ENCODE assay signal across 8 cellular contexts in genomic region chr15:50135123-50135541, GRCh38. TPM values are rescaled to one million over a fixed set of nuclear protein-coding genes. Genes with fewer than 3 reads are reported as not detected.
A peak's percentile ranks its signal among the peaks of the same experiment; 100 is the strongest.
DNase-seq lines count a peak whose midpoint lies in the region; ATAC-seq and TF ChIP-seq lines count a peak whose summit lies in the region.

No MANE protein-coding gene starts in this region.

- no peaks in the 10 kb centered on the region for H3K79me2 ChIP-seq in osteoblast (ENCODE audit: insufficient read depth, low read length)

- peak overlapping the region; percentile 92 for H3K27ac Mint-ChIP-seq in T-helper 2 cell treated with Interferon-gamma antibody and Interleukin-4, amounts not matched to agents 5 μg/mL and 100 μg/mL, for 36 hours

- H3K4me2 ChIP-seq in osteoblast (ENCODE audit: insufficient read depth, low read length), result peak overlapping the region; percentile 5

- H3K4me1 ChIP-seq in osteoblast (ENCODE audit: insufficient read depth, low read length), result peaks cover 38% of the 10 kb centered on the region

- H3K9me3 ChIP-seq in osteoblast (ENCODE audit: low read depth, low read length), result no peaks in the 10 kb centered on the region

- peaks cover 3% of the 10 kb centered on the region for H3K9me3 Mint-ChIP-seq in T-helper 2 cell treated with Interferon-gamma antibody and Interleukin-4, amounts not matched to agents 5 μg/mL and 100 μg/mL, for 36 hours

- no peaks in the 10 kb centered on the region for H4K20me1 ChIP-seq in osteoblast (ENCODE audit: insufficient read depth, low read length)

- H2AFZ ChIP-seq in osteoblast (ENCODE audit: low read length), result peak overlapping the region; percentile 30

- peak overlapping the region; percentile 97 for H3K27ac ChIP-seq in osteoblast (ENCODE audit: low read depth, low read length)

- H3K4me3 Mint-ChIP-seq in T-helper 2 cell treated with Interferon-gamma antibody and Interleukin-4, amounts not matched to agents 5 μg/mL and 100 μg/mL, for 36 hours, result peak overlapping the region; percentile 40

- no peaks in the 10 kb centered on the region for H3K27me3 Mint-ChIP-seq in T-helper 2 cell treated with Interferon-gamma antibody and Interleukin-4, amounts not matched to agents 5 μg/mL and 100 μg/mL, for 36 hours (ENCODE audit: low read depth)

- H3K36me3 ChIP-seq in osteoblast (ENCODE audit: insufficient read depth, low read length), result no peaks in the 10 kb centered on the region

- TF ChIP-seq CTCF in osteoblast (IDR thresholded peaks at IDR 0.05; ENCODE audit: extremely low read depth, low read depth, low read length), result no peak

- peak; percentile 87 for DNase-seq in T-helper 2 cell treated with Interferon-gamma antibody and Interleukin-4, amounts not matched to agents 5 μg/mL and 100 μg/mL, for 36 hours (ENCODE audit: low spot score)
- DNase-seq in osteoblast (ENCODE audit: insufficient read length, low spot score, missing footprints), result no peak
- DNase-seq in middle frontal gyrus (ENCODE audit: extremely low spot score, low spot score), result no peak
- DNase-seq in midbrain (lab: John Stamatoyannopoulos, UW), result no peak
- no peak for DNase-seq in H4 (ENCODE audit: low spot score)

- no peaks in the 10 kb centered on the region for H3K27me3 ChIP-seq in osteoblast (ENCODE audit: insufficient read depth, low read length)

- H3K36me3 Mint-ChIP-seq in T-helper 2 cell treated with Interferon-gamma antibody and Interleukin-4, amounts not matched to agents 5 μg/mL and 100 μg/mL, for 36 hours (ENCODE audit: low read depth), result peaks cover 6% of the 10 kb centered on the region

- ATAC-seq in GM18858 (IDR thresholded peaks at IDR 0.05; ENCODE audit: unreplicated experiment) (peak; percentile 43), HG02870 (IDR thresholded peaks at IDR 0.05; ENCODE audit: unreplicated experiment) (peak; percentile 63), esophagus mucosa (no peak)

- no peak overlapping the region for H3K4me3 ChIP-seq in osteoblast (ENCODE audit: insufficient read depth, low read length)

- H3K4me1 Mint-ChIP-seq in T-helper 2 cell treated with Interferon-gamma antibody and Interleukin-4, amounts not matched to agents 5 μg/mL and 100 μg/mL, for 36 hours (ENCODE audit: low read depth), result peaks cover 48% of the 10 kb centered on the region

RNA-seq across cellular contexts. Expression of gene ATP8B4, which starts 16.1 kb away (rescaled TPM):
- total RNA-seq in osteoblast, result 0.88 and 1.1 TPM in 2 replicates
- 0.56 TPM for total RNA-seq in esophagus mucosa
- total RNA-seq in H4 (2014; rRNA removed; shearing (Covaris generic)), result 0.04 and 0.41 TPM in 2 replicates

RNA-seq across cellular contexts. Expression of gene SLC27A2, which starts 46.9 kb away (rescaled TPM):
- total RNA-seq in osteoblast (not detected in 2 replicates), esophagus mucosa (0.92 TPM)
- total RNA-seq in H4 (2014; rRNA removed; shearing (Covaris generic)), result not detected in 2 replicates
